ENCODE assay signal across 1 cellular context in the genomic region with DNA sequence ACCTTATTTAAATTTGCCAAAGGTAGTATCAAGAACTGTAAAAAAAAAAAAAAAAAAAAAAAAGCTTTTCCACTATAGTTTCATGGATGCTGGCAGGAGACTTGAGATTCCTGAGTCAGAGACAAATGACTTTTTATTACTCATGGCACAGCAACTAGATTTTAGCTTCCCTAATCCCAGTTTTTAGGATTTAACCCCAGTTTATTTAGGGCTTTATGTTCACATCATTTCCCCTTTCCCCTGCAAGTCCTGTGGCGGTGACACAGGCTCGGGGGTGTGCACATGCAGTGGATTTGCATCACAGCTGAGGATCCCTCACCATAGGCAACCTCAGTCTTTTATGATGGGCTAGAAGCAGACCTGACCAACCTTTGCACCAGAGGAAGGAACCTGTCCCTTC.
TF ChIP-seq lines count a peak whose summit lies in the region.

No MANE protein-coding gene starts in this region.

TF ChIP-seq in GM23338, 12 proteins besides CTCF, POLR2A, EP300 and RAD21 (continued from another document):
- TF ChIP-seq, protein P1, sequence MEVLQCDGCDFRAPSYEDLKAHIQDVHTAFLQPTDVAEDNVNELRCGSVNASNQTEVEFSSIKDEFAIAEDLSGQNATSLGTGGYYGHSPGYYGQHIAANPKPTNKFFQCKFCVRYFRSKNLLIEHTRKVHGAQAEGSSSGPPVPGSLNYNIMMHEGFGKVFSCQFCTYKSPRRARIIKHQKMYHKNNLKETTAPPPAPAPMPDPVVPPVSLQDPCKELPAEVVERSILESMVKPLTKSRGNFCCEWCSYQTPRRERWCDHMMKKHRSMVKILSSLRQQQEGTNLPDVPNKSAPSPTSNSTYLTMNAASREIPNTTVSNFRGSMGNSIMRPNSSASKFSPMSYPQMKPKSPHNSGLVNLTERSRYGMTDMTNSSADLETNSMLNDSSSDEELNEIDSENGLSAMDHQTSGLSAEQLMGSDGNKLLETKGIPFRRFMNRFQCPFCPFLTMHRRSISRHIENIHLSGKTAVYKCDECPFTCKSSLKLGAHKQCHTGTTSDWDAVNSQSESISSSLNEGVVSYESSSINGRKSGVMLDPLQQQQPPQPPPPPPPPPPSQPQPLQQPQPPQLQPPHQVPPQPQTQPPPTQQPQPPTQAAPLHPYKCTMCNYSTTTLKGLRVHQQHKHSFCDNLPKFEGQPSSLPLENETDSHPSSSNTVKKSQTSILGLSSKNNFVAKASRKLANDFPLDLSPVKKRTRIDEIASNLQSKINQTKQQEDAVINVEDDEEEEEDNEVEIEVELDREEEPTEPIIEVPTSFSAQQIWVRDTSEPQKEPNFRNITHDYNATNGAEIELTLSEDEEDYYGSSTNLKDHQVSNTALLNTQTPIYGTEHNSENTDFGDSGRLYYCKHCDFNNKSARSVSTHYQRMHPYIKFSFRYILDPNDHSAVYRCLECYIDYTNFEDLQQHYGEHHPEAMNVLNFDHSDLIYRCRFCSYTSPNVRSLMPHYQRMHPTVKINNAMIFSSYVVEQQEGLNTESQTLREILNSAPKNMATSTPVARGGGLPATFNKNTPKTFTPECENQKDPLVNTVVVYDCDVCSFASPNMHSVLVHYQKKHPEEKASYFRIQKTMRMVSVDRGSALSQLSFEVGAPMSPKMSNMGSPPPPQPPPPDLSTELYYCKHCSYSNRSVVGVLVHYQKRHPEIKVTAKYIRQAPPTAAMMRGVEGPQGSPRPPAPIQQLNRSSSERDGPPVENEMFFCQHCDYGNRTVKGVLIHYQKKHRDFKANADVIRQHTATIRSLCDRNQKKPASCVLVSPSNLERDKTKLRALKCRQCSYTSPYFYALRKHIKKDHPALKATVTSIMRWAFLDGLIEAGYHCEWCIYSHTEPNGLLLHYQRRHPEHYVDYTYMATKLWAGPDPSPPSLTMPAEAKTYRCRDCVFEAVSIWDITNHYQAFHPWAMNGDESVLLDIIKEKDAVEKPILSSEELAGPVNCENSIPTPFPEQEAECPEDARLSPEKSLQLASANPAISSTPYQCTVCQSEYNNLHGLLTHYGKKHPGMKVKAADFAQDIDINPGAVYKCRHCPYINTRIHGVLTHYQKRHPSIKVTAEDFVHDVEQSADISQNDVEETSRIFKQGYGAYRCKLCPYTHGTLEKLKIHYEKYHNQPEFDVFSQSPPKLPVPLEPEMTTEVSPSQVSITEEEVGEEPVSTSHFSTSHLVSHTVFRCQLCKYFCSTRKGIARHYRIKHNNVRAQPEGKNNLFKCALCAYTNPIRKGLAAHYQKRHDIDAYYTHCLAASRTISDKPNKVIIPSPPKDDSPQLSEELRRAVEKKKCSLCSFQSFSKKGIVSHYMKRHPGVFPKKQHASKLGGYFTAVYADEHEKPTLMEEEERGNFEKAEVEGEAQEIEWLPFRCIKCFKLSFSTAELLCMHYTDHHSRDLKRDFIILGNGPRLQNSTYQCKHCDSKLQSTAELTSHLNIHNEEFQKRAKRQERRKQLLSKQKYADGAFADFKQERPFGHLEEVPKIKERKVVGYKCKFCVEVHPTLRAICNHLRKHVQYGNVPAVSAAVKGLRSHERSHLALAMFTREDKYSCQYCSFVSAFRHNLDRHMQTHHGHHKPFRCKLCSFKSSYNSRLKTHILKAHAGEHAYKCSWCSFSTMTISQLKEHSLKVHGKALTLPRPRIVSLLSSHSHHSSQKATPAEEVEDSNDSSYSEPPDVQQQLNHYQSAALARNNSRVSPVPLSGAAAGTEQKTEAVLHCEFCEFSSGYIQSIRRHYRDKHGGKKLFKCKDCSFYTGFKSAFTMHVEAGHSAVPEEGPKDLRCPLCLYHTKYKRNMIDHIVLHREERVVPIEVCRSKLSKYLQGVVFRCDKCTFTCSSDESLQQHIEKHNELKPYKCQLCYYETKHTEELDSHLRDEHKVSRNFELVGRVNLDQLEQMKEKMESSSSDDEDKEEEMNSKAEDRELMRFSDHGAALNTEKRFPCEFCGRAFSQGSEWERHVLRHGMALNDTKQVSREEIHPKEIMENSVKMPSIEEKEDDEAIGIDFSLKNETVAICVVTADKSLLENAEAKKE (CRISPR knock-in tag; IDR thresholded peaks at IDR 0.05): no peak
- TF ChIP-seq ZNF331 (CRISPR knock-in tag; IDR thresholded peaks at IDR 0.05; ENCODE audit: low read depth): no peak
- no peak for TF ChIP-seq CREB1 (CRISPR knock-in tag; IDR thresholded peaks at IDR 0.05; ENCODE audit: low read depth)
